ENCODE assay signal across 18 cellular contexts in the genomic region with DNA sequence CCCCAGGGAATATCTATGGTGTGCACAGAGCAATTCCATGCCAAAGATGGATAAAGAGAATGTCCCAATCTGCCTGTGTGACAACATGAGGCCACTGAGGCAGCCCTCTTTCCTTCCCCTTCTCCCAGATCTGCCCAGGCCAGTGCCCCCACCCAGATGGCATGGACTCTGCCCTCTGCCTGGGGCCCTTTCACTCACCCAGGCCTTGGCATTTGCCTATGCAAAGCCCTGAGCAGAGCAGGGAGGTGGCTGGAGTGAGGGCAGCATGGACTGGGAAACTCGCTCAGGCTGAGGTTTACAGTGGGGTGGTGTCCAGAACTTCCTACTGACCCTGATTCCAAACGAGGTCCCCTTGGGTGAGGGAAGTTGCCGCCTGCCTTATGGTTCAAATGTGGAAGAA. TPM values are rescaled to one million over a fixed set of nuclear protein-coding genes. Genes with fewer than 3 reads are reported as not detected.
"Had no signal": no experiment of that assay in that cellular context is flagged by ENCODE, and none has a peak within 500 bp of the region (broad histone marks: within the 10 kb centered on the region; RNA-seq: fewer than 3 reads in every experiment).

No MANE protein-coding gene starts in this region.

- H3K9me3 Mint-ChIP-seq: activated naive CD8-positive, alpha-beta T cell treated with anti-CD3 and anti-CD28 coated beads, Interleukin-2, amount 10 ng/mL, durations not matched to agents 7 days and 5 days; activated T-helper 1 cell treated with anti-CD3 and anti-CD28 coated beads, Interleukin-12 subunit alpha, Interleukin-12 subunit beta, Interleukin-2, Interleukin-4 antibody, amounts not matched to agents 30 ng/mL and 10 ng/mL and 1 ng/mL, durations not matched to agents 14 hours and 24 hours and 36 hours; naive thymus-derived CD4-positive, alpha-beta T cell; T-helper 2 cell treated with Interferon-gamma antibody and Interleukin-4, amounts not matched to agents 5 μg/mL and 100 μg/mL, for 36 hours had no signal

- H3K27ac Mint-ChIP-seq: activated naive CD8-positive, alpha-beta T cell treated with anti-CD3 and anti-CD28 coated beads, Interleukin-2, amount 10 ng/mL, durations not matched to agents 7 days and 5 days; activated T-helper 1 cell treated with anti-CD3 and anti-CD28 coated beads, Interleukin-12 subunit alpha, Interleukin-12 subunit beta, Interleukin-2, Interleukin-4 antibody, amounts not matched to agents 30 ng/mL and 10 ng/mL and 1 ng/mL, durations not matched to agents 14 hours and 24 hours and 36 hours; naive thymus-derived CD4-positive, alpha-beta T cell; T-helper 2 cell treated with Interferon-gamma antibody and Interleukin-4, amounts not matched to agents 5 μg/mL and 100 μg/mL, for 36 hours had no signal

- H3K9me3 ChIP-seq: gastrocnemius medialis, left ventricle myocardium inferior, neutrophil, tibial artery, vagina had no signal

- H3K27me3 ChIP-seq: body of pancreas, gastrocnemius medialis, neutrophil, tibial artery, vagina had no signal

- H3K4me3 ChIP-seq: body of pancreas, gastrocnemius medialis, left ventricle myocardium inferior, tibial artery, vagina had no signal

- H3K27me3 Mint-ChIP-seq: activated naive CD8-positive, alpha-beta T cell treated with anti-CD3 and anti-CD28 coated beads, Interleukin-2, amount 10 ng/mL, durations not matched to agents 7 days and 5 days; naive thymus-derived CD4-positive, alpha-beta T cell had no signal

- DNase-seq: activated CD4-positive, alpha-beta T cell treated with anti-CD3 and anti-CD28 coated beads, Interleukin-2, amount 50 U/mL, for 48 hours; activated naive CD8-positive, alpha-beta T cell treated with anti-CD3 and anti-CD28 coated beads, Interleukin-2, amount 10 ng/mL, durations not matched to agents 7 days and 5 days; body of pancreas; caudate nucleus; gastrocnemius medialis; head of caudate nucleus; left ventricle myocardium inferior; mesenchymal stem cell; naive thymus-derived CD4-positive, alpha-beta T cell; stimulated activated CD4-positive, alpha-beta T cell treated with anti-CD3 and anti-CD28 coated beads, Interleukin-12 subunit alpha, Interleukin-12 subunit beta, amount 100 ng/mL, for 4 hours; stimulated activated CD4-positive, alpha-beta T cell treated with anti-CD3 and anti-CD28 coated beads, Interleukin-1b, Interleukin-23, amount 100 ng/mL, for 48 hours; stimulated activated naive CD8-positive, alpha-beta T cell treated with anti-CD3 and anti-CD28 coated beads, Interleukin-15, Interleukin-2, amounts not matched to agents 100 U/mL and 50 U/mL, for 24 hours; substantia nigra had no signal

- H3K4me3 Mint-ChIP-seq: activated naive CD8-positive, alpha-beta T cell treated with anti-CD3 and anti-CD28 coated beads, Interleukin-2, amount 10 ng/mL, durations not matched to agents 7 days and 5 days; activated T-helper 1 cell treated with anti-CD3 and anti-CD28 coated beads, Interleukin-12 subunit alpha, Interleukin-12 subunit beta, Interleukin-2, Interleukin-4 antibody, amounts not matched to agents 30 ng/mL and 10 ng/mL and 1 ng/mL, durations not matched to agents 14 hours and 24 hours and 36 hours; naive thymus-derived CD4-positive, alpha-beta T cell; T-helper 2 cell treated with Interferon-gamma antibody and Interleukin-4, amounts not matched to agents 5 μg/mL and 100 μg/mL, for 36 hours had no signal

- H3K36me3 Mint-ChIP-seq: activated naive CD8-positive, alpha-beta T cell treated with anti-CD3 and anti-CD28 coated beads, Interleukin-2, amount 10 ng/mL, durations not matched to agents 7 days and 5 days; naive thymus-derived CD4-positive, alpha-beta T cell had no signal

- H3K27ac ChIP-seq: gastrocnemius medialis, left ventricle myocardium inferior, neutrophil, tibial artery, vagina had no signal

- H3K4me1 ChIP-seq: left ventricle myocardium inferior, tibial artery, vagina had no signal

- ATAC-seq: body of pancreas; gastrocnemius medialis; naive thymus-derived CD4-positive, alpha-beta T cell; stimulated activated naive CD8-positive, alpha-beta T cell treated with anti-CD3 and anti-CD28 coated beads, Interleukin-15, Interleukin-2, amounts not matched to agents 100 U/mL and 50 U/mL, for 24 hours had no signal

- H3K36me3 ChIP-seq: gastrocnemius medialis, left ventricle myocardium inferior, neutrophil, tibial artery, vagina had no signal

RNA-seq across cellular contexts. Expression of a gene that starts 8.8 kb away (rescaled TPM):
- total RNA-seq: left ventricle myocardium inferior, vagina had no signal
- polyA plus RNA-seq: naive thymus-derived CD4-positive, alpha-beta T cell had no signal
